35 cellular contexts compared by ENCODE assay signal in genomic region chr7:126361183-126361582, GRCh38.
"Had no signal": no experiment of that assay in that cellular context is flagged by ENCODE, and none has a peak within 500 bp of the region (broad histone marks: within the 10 kb centered on the region; RNA-seq: fewer than 3 reads in every experiment).

No MANE protein-coding gene starts in this region.

- H3K4me3 ChIP-seq: adrenal gland, body of pancreas, esophagus squamous epithelium, gastroesophageal sphincter had no signal

- H3K4me3 Mint-ChIP-seq: activated CD4-positive, alpha-beta memory T cell treated with anti-CD3 and anti-CD28 coated beads for 36 hours; activated CD4-positive, alpha-beta T cell treated with anti-CD3 and anti-CD28 coated beads for 36 hours; activated CD4-positive, alpha-beta T cell treated with anti-CD3 and anti-CD28 coated beads, Interleukin-2, amount 10 ng/mL, durations not matched to agents 24 days and 14 days; activated CD8-positive, alpha-beta memory T cell treated with anti-CD3 and anti-CD28 coated beads, Interleukin-2, amount 10 ng/mL, durations not matched to agents 7 days and 5 days; activated CD8-positive, alpha-beta T cell treated with anti-CD3 and anti-CD28 coated beads, Interleukin-2, amount 10 ng/mL, durations not matched to agents 7 days and 5 days; activated naive CD4-positive, alpha-beta T cell treated with anti-CD3 and anti-CD28 coated beads for 36 hours; activated naive CD4-positive, alpha-beta T cell treated with anti-CD3 and anti-CD28 coated beads, Interleukin-2, amount 50 U/mL, for 24 hours; activated naive CD8-positive, alpha-beta T cell treated with anti-CD3 and anti-CD28 coated beads for 36 hours; activated naive CD8-positive, alpha-beta T cell treated with anti-CD3 and anti-CD28 coated beads, Interleukin-2, amount 50 U/mL, for 24 hours; activated T-helper 1 cell treated with anti-CD3 and anti-CD28 coated beads, Interleukin-12 subunit alpha, Interleukin-12 subunit beta, Interleukin-2, Interleukin-4 antibody, amounts not matched to agents 30 ng/mL and 10 ng/mL and 1 ng/mL, durations not matched to agents 14 hours and 24 hours and 36 hours; effector memory CD8-positive, alpha-beta T cell; T-helper 17 cell; T-helper 2 cell treated with Interferon-gamma antibody and Interleukin-4, amounts not matched to agents 5 μg/mL and 100 μg/mL, for 36 hours had no signal

- H3K27ac Mint-ChIP-seq: activated CD4-positive, alpha-beta memory T cell treated with anti-CD3 and anti-CD28 coated beads for 36 hours; activated CD4-positive, alpha-beta T cell treated with anti-CD3 and anti-CD28 coated beads for 36 hours; activated CD4-positive, alpha-beta T cell treated with anti-CD3 and anti-CD28 coated beads, Interleukin-2, amount 10 ng/mL, durations not matched to agents 24 days and 14 days; activated CD8-positive, alpha-beta memory T cell treated with anti-CD3 and anti-CD28 coated beads, Interleukin-2, amount 10 ng/mL, durations not matched to agents 7 days and 5 days; activated CD8-positive, alpha-beta T cell treated with anti-CD3 and anti-CD28 coated beads, Interleukin-2, amount 10 ng/mL, durations not matched to agents 7 days and 5 days; activated naive CD4-positive, alpha-beta T cell treated with anti-CD3 and anti-CD28 coated beads for 36 hours; activated naive CD4-positive, alpha-beta T cell treated with anti-CD3 and anti-CD28 coated beads, Interleukin-2, amount 50 U/mL, for 24 hours; activated naive CD8-positive, alpha-beta T cell treated with anti-CD3 and anti-CD28 coated beads for 36 hours; activated naive CD8-positive, alpha-beta T cell treated with anti-CD3 and anti-CD28 coated beads, Interleukin-2, amount 50 U/mL, for 24 hours; activated T-helper 1 cell treated with anti-CD3 and anti-CD28 coated beads, Interleukin-12 subunit alpha, Interleukin-12 subunit beta, Interleukin-2, Interleukin-4 antibody, amounts not matched to agents 30 ng/mL and 10 ng/mL and 1 ng/mL, durations not matched to agents 14 hours and 24 hours and 36 hours; activated T-helper 2 cell treated with anti-CD3 and anti-CD28 coated beads, Interferon-gamma antibody, Interleukin-2, Interleukin-4, amounts not matched to agents 10 μg/mL and 5 μg/mL and 100 μg/mL, durations not matched to agents 14 hours and 24 hours and 36 hours; effector memory CD8-positive, alpha-beta T cell; T-helper 17 cell; T-helper 2 cell treated with Interferon-gamma antibody and Interleukin-4, amounts not matched to agents 5 μg/mL and 100 μg/mL, for 36 hours had no signal

- H3K27ac ChIP-seq: adrenal gland, body of pancreas, esophagus squamous epithelium, gastroesophageal sphincter, WERI-Rb-1 had no signal

- DNase-seq: activated CD4-positive, alpha-beta memory T cell treated with anti-CD3 and anti-CD28 coated beads for 36 hours; activated CD4-positive, alpha-beta T cell treated with anti-CD3 and anti-CD28 coated beads for 36 hours; activated CD4-positive, alpha-beta T cell treated with anti-CD3 and anti-CD28 coated beads, Interleukin-2, amount 10 ng/mL, durations not matched to agents 24 days and 14 days; activated CD4-positive, CD25-positive, alpha-beta regulatory T cell; activated CD4-positive, CD25-positive, alpha-beta regulatory T cell treated with anti-CD3 and anti-CD28 coated beads, Interleukin-2, amount 50 U/mL, for 72 hours; activated CD8-positive, alpha-beta memory T cell treated with anti-CD3 and anti-CD28 coated beads, Interleukin-2, amount 10 ng/mL, durations not matched to agents 7 days and 5 days; activated CD8-positive, alpha-beta memory T cell treated with anti-CD3 and anti-CD28 coated beads, Interleukin-2, amount 50 U/mL, for 4 hours; activated CD8-positive, alpha-beta T cell treated with anti-CD3 and anti-CD28 coated beads, Interleukin-2, amount 10 ng/mL, durations not matched to agents 7 days and 5 days; activated effector memory CD4-positive, alpha-beta T cell treated with anti-CD3 and anti-CD28 coated beads, Interleukin-2, amount 50 U/mL, for 16 hours; activated naive CD4-positive, alpha-beta T cell treated with anti-CD3 and anti-CD28 coated beads for 36 hours; activated naive CD8-positive, alpha-beta T cell treated with anti-CD3 and anti-CD28 coated beads for 36 hours; activated naive CD8-positive, alpha-beta T cell treated with anti-CD3 and anti-CD28 coated beads, Interleukin-2, amount 50 U/mL, for 24 hours; activated T-cell treated with anti-CD3 and anti-CD28 coated beads, Interleukin-2, amount 50 U/mL, for 1 hour; activated T-cell treated with anti-CD3 and anti-CD28 coated beads, Interleukin-2, amount 50 U/mL, for 48 hours; adrenal gland; amygdala; aorta; body of pancreas; caudate nucleus; cortex of kidney; dermis blood vessel endothelial cell; effector CD4-positive, alpha-beta T cell; effector memory CD8-positive, alpha-beta T cell; erythroblast; esophagus squamous epithelium; foreskin melanocyte; head of caudate nucleus; T-helper 17 cell; T1000; WERI-Rb-1 had no signal

- H3K36me3 ChIP-seq: adrenal gland, esophagus squamous epithelium, gastroesophageal sphincter, WERI-Rb-1 had no signal

- H3K9me3 ChIP-seq: adrenal gland, body of pancreas, esophagus squamous epithelium, gastroesophageal sphincter had no signal

- H3K9me3 Mint-ChIP-seq: activated naive CD8-positive, alpha-beta T cell treated with anti-CD3 and anti-CD28 coated beads, Interleukin-2, amount 50 U/mL, for 24 hours; activated T-helper 1 cell treated with anti-CD3 and anti-CD28 coated beads, Interleukin-12 subunit alpha, Interleukin-12 subunit beta, Interleukin-2, Interleukin-4 antibody, amounts not matched to agents 30 ng/mL and 10 ng/mL and 1 ng/mL, durations not matched to agents 14 hours and 24 hours and 36 hours had no signal

- H3K4me1 Mint-ChIP-seq: activated CD4-positive, alpha-beta T cell treated with anti-CD3 and anti-CD28 coated beads for 36 hours; activated CD4-positive, alpha-beta T cell treated with anti-CD3 and anti-CD28 coated beads, Interleukin-2, amount 10 ng/mL, durations not matched to agents 24 days and 14 days; activated CD8-positive, alpha-beta memory T cell treated with anti-CD3 and anti-CD28 coated beads, Interleukin-2, amount 10 ng/mL, durations not matched to agents 7 days and 5 days; activated naive CD4-positive, alpha-beta T cell treated with anti-CD3 and anti-CD28 coated beads, Interleukin-2, amount 50 U/mL, for 24 hours; activated naive CD8-positive, alpha-beta T cell treated with anti-CD3 and anti-CD28 coated beads for 36 hours; activated naive CD8-positive, alpha-beta T cell treated with anti-CD3 and anti-CD28 coated beads, Interleukin-2, amount 50 U/mL, for 24 hours; T-helper 17 cell had no signal

- ATAC-seq: activated CD4-positive, alpha-beta T cell treated with anti-CD3 and anti-CD28 coated beads for 36 hours; activated CD8-positive, alpha-beta memory T cell treated with anti-CD3 and anti-CD28 coated beads, Interleukin-2, amount 10 ng/mL, durations not matched to agents 7 days and 5 days; activated CD8-positive, alpha-beta T cell treated with anti-CD3 and anti-CD28 coated beads, Interleukin-2, amount 10 ng/mL, durations not matched to agents 7 days and 5 days; activated naive CD8-positive, alpha-beta T cell treated with anti-CD3 and anti-CD28 coated beads, Interleukin-2, amount 50 U/mL, for 24 hours; body of pancreas; effector memory CD8-positive, alpha-beta T cell; gastroesophageal sphincter; T-helper 17 cell had no signal

- H3K27me3 Mint-ChIP-seq: activated CD4-positive, alpha-beta memory T cell treated with anti-CD3 and anti-CD28 coated beads for 36 hours; activated CD4-positive, alpha-beta T cell treated with anti-CD3 and anti-CD28 coated beads for 36 hours; activated CD4-positive, alpha-beta T cell treated with anti-CD3 and anti-CD28 coated beads, Interleukin-2, amount 10 ng/mL, durations not matched to agents 24 days and 14 days; activated CD8-positive, alpha-beta memory T cell treated with anti-CD3 and anti-CD28 coated beads, Interleukin-2, amount 10 ng/mL, durations not matched to agents 7 days and 5 days; activated naive CD4-positive, alpha-beta T cell treated with anti-CD3 and anti-CD28 coated beads, Interleukin-2, amount 50 U/mL, for 24 hours; activated naive CD8-positive, alpha-beta T cell treated with anti-CD3 and anti-CD28 coated beads for 36 hours; activated naive CD8-positive, alpha-beta T cell treated with anti-CD3 and anti-CD28 coated beads, Interleukin-2, amount 50 U/mL, for 24 hours; effector memory CD8-positive, alpha-beta T cell; T-helper 17 cell had no signal

- H3K36me3 Mint-ChIP-seq: activated CD4-positive, alpha-beta memory T cell treated with anti-CD3 and anti-CD28 coated beads for 36 hours; activated CD8-positive, alpha-beta memory T cell treated with anti-CD3 and anti-CD28 coated beads, Interleukin-2, amount 10 ng/mL, durations not matched to agents 7 days and 5 days; activated naive CD4-positive, alpha-beta T cell treated with anti-CD3 and anti-CD28 coated beads, Interleukin-2, amount 50 U/mL, for 24 hours; activated naive CD8-positive, alpha-beta T cell treated with anti-CD3 and anti-CD28 coated beads for 36 hours had no signal

- H3K4me1 ChIP-seq: adrenal gland, body of pancreas, esophagus squamous epithelium, gastroesophageal sphincter had no signal

- H3K27me3 ChIP-seq: adrenal gland, body of pancreas, esophagus squamous epithelium, gastroesophageal sphincter had no signal
